In the genomic region with DNA sequence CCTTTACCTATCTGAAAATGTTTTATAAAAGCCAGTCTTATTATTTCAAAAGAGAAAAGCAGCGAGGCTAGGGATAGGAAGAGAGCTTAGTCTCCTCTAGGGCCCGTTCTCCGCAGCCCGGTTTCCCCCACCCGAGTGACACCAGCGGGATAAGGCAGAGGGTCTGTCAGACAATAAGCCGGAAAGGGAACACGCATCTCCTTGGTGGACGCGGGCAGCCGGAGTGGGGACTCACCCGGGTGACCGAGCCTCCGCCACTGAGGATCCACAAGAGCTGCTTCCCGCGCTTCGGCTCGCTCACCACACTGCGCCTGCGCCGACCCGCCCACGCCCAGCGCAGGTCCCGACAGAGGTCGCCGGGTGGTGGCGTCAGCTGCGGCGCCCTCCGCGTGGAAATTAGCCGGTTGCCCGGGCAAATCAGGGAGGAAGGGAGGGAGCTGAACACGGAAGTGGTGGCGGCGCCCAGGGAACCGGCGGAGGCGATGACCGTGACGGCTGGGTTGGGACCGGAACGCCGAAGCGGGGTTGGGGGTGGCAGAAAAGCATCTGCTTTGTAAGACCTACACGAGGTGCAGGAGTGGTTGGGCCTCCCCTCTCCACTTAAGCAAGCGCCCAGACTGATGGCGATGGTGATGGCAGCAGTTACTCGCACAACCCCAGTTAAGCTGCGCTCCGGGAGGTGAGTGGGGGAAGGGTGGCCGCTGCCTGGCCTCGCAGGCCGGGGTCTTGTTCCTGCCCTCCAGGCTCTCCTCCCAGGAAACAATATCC, we compare ENCODE assay signal across 8 cellular contexts. TPM values are rescaled to one million over a fixed set of nuclear protein-coding genes. Genes with fewer than 3 reads are reported as not detected.
DNase-seq lines count a peak whose midpoint lies in the region; ATAC-seq, FAIRE-seq and TF ChIP-seq lines count a peak whose summit lies in the region.

A gene with protein sequence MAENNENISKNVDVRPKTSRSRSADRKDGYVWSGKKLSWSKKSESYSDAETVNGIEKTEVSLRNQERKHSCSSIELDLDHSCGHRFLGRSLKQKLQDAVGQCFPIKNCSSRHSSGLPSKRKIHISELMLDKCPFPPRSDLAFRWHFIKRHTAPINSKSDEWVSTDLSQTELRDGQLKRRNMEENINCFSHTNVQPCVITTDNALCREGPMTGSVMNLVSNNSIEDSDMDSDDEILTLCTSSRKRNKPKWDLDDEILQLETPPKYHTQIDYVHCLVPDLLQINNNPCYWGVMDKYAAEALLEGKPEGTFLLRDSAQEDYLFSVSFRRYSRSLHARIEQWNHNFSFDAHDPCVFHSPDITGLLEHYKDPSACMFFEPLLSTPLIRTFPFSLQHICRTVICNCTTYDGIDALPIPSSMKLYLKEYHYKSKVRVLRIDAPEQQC (plus strand): TSS at position 444 of the 768 bp plus-strand sequence. CDS start 15,806 bp downstream, outside the sequence.
A gene with protein sequence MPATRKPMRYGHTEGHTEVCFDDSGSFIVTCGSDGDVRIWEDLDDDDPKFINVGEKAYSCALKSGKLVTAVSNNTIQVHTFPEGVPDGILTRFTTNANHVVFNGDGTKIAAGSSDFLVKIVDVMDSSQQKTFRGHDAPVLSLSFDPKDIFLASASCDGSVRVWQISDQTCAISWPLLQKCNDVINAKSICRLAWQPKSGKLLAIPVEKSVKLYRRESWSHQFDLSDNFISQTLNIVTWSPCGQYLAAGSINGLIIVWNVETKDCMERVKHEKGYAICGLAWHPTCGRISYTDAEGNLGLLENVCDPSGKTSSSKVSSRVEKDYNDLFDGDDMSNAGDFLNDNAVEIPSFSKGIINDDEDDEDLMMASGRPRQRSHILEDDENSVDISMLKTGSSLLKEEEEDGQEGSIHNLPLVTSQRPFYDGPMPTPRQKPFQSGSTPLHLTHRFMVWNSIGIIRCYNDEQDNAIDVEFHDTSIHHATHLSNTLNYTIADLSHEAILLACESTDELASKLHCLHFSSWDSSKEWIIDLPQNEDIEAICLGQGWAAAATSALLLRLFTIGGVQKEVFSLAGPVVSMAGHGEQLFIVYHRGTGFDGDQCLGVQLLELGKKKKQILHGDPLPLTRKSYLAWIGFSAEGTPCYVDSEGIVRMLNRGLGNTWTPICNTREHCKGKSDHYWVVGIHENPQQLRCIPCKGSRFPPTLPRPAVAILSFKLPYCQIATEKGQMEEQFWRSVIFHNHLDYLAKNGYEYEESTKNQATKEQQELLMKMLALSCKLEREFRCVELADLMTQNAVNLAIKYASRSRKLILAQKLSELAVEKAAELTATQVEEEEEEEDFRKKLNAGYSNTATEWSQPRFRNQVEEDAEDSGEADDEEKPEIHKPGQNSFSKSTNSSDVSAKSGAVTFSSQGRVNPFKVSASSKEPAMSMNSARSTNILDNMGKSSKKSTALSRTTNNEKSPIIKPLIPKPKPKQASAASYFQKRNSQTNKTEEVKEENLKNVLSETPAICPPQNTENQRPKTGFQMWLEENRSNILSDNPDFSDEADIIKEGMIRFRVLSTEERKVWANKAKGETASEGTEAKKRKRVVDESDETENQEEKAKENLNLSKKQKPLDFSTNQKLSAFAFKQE (minus strand): TSS at position 307 of the 768 bp plus-strand sequence. CDS start 312 bp downstream, outside the sequence.

- DNase-seq in D341Med (ENCODE audit: low spot score) (peak; percentile 97), HUDEP-2 (lab: John Stamatoyannopoulos, UW; ENCODE audit: unreplicated experiment in 76 of 76) (peak in 75 of 76 experiments; percentile 24 to 97 (median 92)), NOMO-1 treated with dmso at 0.1 percent for 144 hours (lab: John Stamatoyannopoulos, UW; ENCODE audit: unreplicated experiment) (peak; percentile 92), H1 (ENCODE audit: low read depth in 1 of 2, low spot score in 2 of 2) (peak; percentile 82 to 98), mesenchymal stem cell (peak; percentile 94)
- peak; percentile 93 to 97 (median 96) for DNase-seq in activated CD8-positive, alpha-beta memory T cell treated with anti-CD3 and anti-CD28 coated beads for 48 hours (ENCODE audit: low read depth in 2 of 3, low spot score in 2 of 3)
- DNase-seq in stimulated activated CD8-positive, alpha-beta memory T cell treated with anti-CD3 and anti-CD28 coated beads, Interleukin-12 subunit alpha, Interleukin-12 subunit beta, amount 100 ng/mL, for 24 hours (ENCODE audit: extremely low read depth), result peak; percentile 93

- H3K4me1 ChIP-seq in H1 (replicated peaks in 1 of 4; ENCODE audit: control insufficient read depth in 3 of 4, insufficient read depth in 4 of 4, low read length in 3 of 4) (peaks cover 0 to 10% (median 1%) of the 10 kb centered on the region in 4 experiments; a peak in 3 of 7 replicates), mesenchymal stem cell (ENCODE audit: control insufficient read depth, insufficient read depth, low read depth, low read length) (no peaks in the 10 kb centered on the region)

- peak in 1 of 3 experiments; percentile 7; a peak in 1 of 4 replicates for TF ChIP-seq CTCF in H1 (IDR thresholded peaks at IDR 0.05; ENCODE audit: control extremely low read depth in 1 of 3, insufficient read depth in 1 of 3, low read depth in 1 of 3, low read length in 3 of 3)

- TF ChIP-seq POLR2A in H1 (IDR thresholded peaks at IDR 0.05; ENCODE audit: control extremely low read depth in 1 of 2, low read depth in 2 of 2, low read length in 2 of 2), result peak; percentile 71 to 98

- H3K23ac ChIP-seq in H1 (ENCODE audit: insufficient read length), result no peak within 1 kb of the TSS
- H3K23ac ChIP-seq in mesenchymal stem cell (ENCODE audit: low read length in 2 of 2), result no peak within 1 kb of the TSS

- POLR2A ChIA-PET in H1 (lab: Charles Lee; ENCODE audit: partially characterized antibody), result interaction anchor here (0.5 to 8.5 kb wide), 27 partner anchors 9 to 342 kb away, joined by 3 to 101 read pairs (median 5); a partner anchor contains a TSS

- TF ChIP-seq RAD21 in H1 (IDR thresholded peaks at IDR 0.05 in 1 of 2, conservative IDR thresholded peaks at IDR 0.05 in 1 of 2; ENCODE audit: low read depth in 2 of 2, low read length in 2 of 2), result no peak

- H3K4ac ChIP-seq in H1 (replicated peaks; ENCODE audit: insufficient read length, low read depth, low read length), result peak within 1 kb of the TSS; percentile 84
- H3K4ac ChIP-seq in mesenchymal stem cell (ENCODE audit: low read depth in 1 of 2, low read length in 2 of 2), result peak within 1 kb of the TSS in 1 of 2 experiments; percentile 42

- H3K79me2 ChIP-seq in H1 (ENCODE audit: control insufficient read depth in 1 of 2, insufficient read depth in 2 of 2, low read length in 2 of 2), result peaks cover 18 to 86% of the 10 kb centered on the region in 2 experiments; a peak in 3 of 4 replicates

- H3K27ac ChIP-seq in H1 (ENCODE audit: low read depth, low read length) (peak within 1 kb of the TSS; percentile 97), mesenchymal stem cell (ENCODE audit: low read length, poor library complexity, severe bottlenecking) (peak within 1 kb of the TSS; percentile 82)

- peak within 1 kb of the TSS; percentile 80 for H4K5ac ChIP-seq in H1 (ENCODE audit: insufficient read length, low read depth, low read length)

- H2BK12ac ChIP-seq in H1 (ENCODE audit: low read depth, low read length) (peak within 1 kb of the TSS; percentile 94), mesenchymal stem cell (ENCODE audit: low read length in 2 of 2) (no peak within 1 kb of the TSS)

- H2BK120ac ChIP-seq in H1 (replicated peaks; ENCODE audit: low read depth, low read length) (peak within 1 kb of the TSS; percentile 96), mesenchymal stem cell (ENCODE audit: low read depth, low read length) (no peak within 1 kb of the TSS)

- FAIRE-seq in H1 (lab: Jason Lieb, UNC), result no peak

- peak; percentile 84 for ATAC-seq in GM21390 (IDR thresholded peaks at IDR 0.05; ENCODE audit: unreplicated experiment)

- H3K4me3 ChIP-seq in H1 (ENCODE audit: extremely low read depth in 1 of 4, insufficient read depth in 2 of 4, low read depth in 3 of 4, low read length in 4 of 4) (peak within 1 kb of the TSS; percentile 89 to 96 (median 94)), mesenchymal stem cell (ENCODE audit: insufficient read depth in 1 of 2, low read depth in 1 of 2, low read length in 2 of 2) (peak within 1 kb of the TSS; percentile 81 to 99)

- H3K27me3 ChIP-seq in H1 (replicated peaks in 1 of 4; ENCODE audit: control insufficient read depth in 3 of 4, extremely low read depth in 1 of 4, insufficient read depth in 3 of 4, low read length in 3 of 4), result no peaks in the 10 kb centered on the region
- no peaks in the 10 kb centered on the region for H3K27me3 ChIP-seq in mesenchymal stem cell (ENCODE audit: control insufficient read depth in 1 of 2, insufficient read depth in 1 of 2, low read length in 2 of 2)

- H3K23me2 ChIP-seq in H1 (ENCODE audit: low read depth, low read length), result peaks cover 7% of the 10 kb centered on the region

- H3K9ac ChIP-seq in H1 (replicated peaks in 1 of 4; ENCODE audit: extremely low read depth in 1 of 4, low read depth in 3 of 4, low read length in 3 of 4), result peak within 1 kb of the TSS; percentile 95 to 98 (median 97)
- H3K9ac ChIP-seq in mesenchymal stem cell (ENCODE audit: low read length), result peak within 1 kb of the TSS; percentile 95

- peak within 1 kb of the TSS; percentile 83 for H4K91ac ChIP-seq in H1 (replicated peaks; ENCODE audit: insufficient read length, low read length)
- peak within 1 kb of the TSS; percentile 14 for H4K91ac ChIP-seq in mesenchymal stem cell (ENCODE audit: low read length)

- H2AK5ac ChIP-seq in H1 (ENCODE audit: low read depth, low read length), result no peak within 1 kb of the TSS
- peak within 1 kb of the TSS; percentile 61 for H2AK5ac ChIP-seq in mesenchymal stem cell (ENCODE audit: low read length, severe bottlenecking)

- CTCF ChIA-PET in H1 (lab: Charles Lee; ENCODE audit: partially characterized antibody), result interaction anchor here (0.6 to 2.9 kb wide), 4 partner anchors 11 to 38 kb away, joined by 3 to 22 read pairs (median 4); a partner anchor contains a TSS

- H2BK5ac ChIP-seq in H1 (ENCODE audit: low read depth, low read length) (peak within 1 kb of the TSS; percentile 96), mesenchymal stem cell (ENCODE audit: low read depth, low read length, poor library complexity, severe bottlenecking) (peak within 1 kb of the TSS; percentile 19)

- H3K18ac ChIP-seq in H1 (ENCODE audit: extremely low read depth, low read length) (peak within 1 kb of the TSS; percentile 91), mesenchymal stem cell (ENCODE audit: low read depth in 1 of 2, low read length in 2 of 2) (peak within 1 kb of the TSS; percentile 12 to 86)

- 1% methylated on average over 55 of the region's 55 CpGs; no CpG with 5 or more reads in 1 of the 2 experiments for WGBS in H1 (ENCODE audit: extremely low coverage in 1 of 2, insufficient coverage in 1 of 2, insufficient read length in 1 of 2, insufficient replicate concordance in 2 of 2, low coverage in 1 of 2, low lambda C conversion rate in 2 of 2, missing lambda C conversion rate in 1 of 2), 2 experiments
- under 1% methylated on average over 50 of the region's 55 CpGs for whole genome bisulfite sequencing in mesenchymal stem cell

- no peaks in the 10 kb centered on the region for H3K79me1 ChIP-seq in H1 (ENCODE audit: low read depth, low read length)
- peaks cover 12% of the 10 kb centered on the region for H3K79me1 ChIP-seq in mesenchymal stem cell (replicated peaks; ENCODE audit: low read length, poor library complexity, severe bottlenecking)

- H3K14ac ChIP-seq in H1 (ENCODE audit: insufficient read length) (no peak within 1 kb of the TSS), mesenchymal stem cell (ENCODE audit: low read length in 2 of 2) (peak within 1 kb of the TSS in 1 of 2 experiments; percentile 53)

- peaks cover 0 to 27% (median 8%) of the 10 kb centered on the region in 4 experiments; a peak in 3 of 8 replicates for H3K36me3 ChIP-seq in H1 (ENCODE audit: control insufficient read depth in 2 of 4, insufficient read depth in 4 of 4, low read length in 3 of 4)
- peaks cover 0 to 3% of the 10 kb centered on the region in 2 experiments for H3K36me3 ChIP-seq in mesenchymal stem cell (ENCODE audit: control insufficient read depth in 1 of 2, insufficient read depth in 2 of 2, low read depth in 1 of 2, low read length in 2 of 2)

- no peak within 1 kb of the TSS for H2AFZ ChIP-seq in H1 (ENCODE audit: low read length)
- peak within 1 kb of the TSS; percentile 94 for H2AFZ ChIP-seq in mesenchymal stem cell (ENCODE audit: low read depth, low read length)

- H3K56ac ChIP-seq in H1 (replicated peaks; ENCODE audit: insufficient read length, low read depth, low read length), result peak within 1 kb of the TSS; percentile 89

- H2BK15ac ChIP-seq in H1 (ENCODE audit: low read length) (no peak within 1 kb of the TSS; the same call in 1 of the 2 replicates), mesenchymal stem cell (ENCODE audit: low read depth, poor library complexity, severe bottlenecking) (no peak within 1 kb of the TSS)

- H4K8ac ChIP-seq in H1 (ENCODE audit: extremely low read depth, insufficient read depth, low read length), result peak within 1 kb of the TSS; percentile 95
- peak within 1 kb of the TSS; percentile 58 for H4K8ac ChIP-seq in mesenchymal stem cell (ENCODE audit: low read length)

- no peak for TF ChIP-seq EP300 in H1 (IDR thresholded peaks at IDR 0.05; ENCODE audit: borderline replicate concordance in 1 of 2, low read depth in 2 of 2, low read length in 2 of 2)

- no peaks in the 10 kb centered on the region for H4K20me1 ChIP-seq in H1 (replicated peaks in 1 of 2; ENCODE audit: control insufficient read depth in 1 of 2, insufficient read depth in 2 of 2, low read length in 2 of 2)

- H3K4me2 ChIP-seq in H1 (ENCODE audit: insufficient read depth in 1 of 2, low read depth in 2 of 2, low read length in 2 of 2) (peak within 1 kb of the TSS; percentile 70 to 97), mesenchymal stem cell (ENCODE audit: low read length, poor library complexity, severe bottlenecking) (peak within 1 kb of the TSS; percentile 67)

- H3K9me3 ChIP-seq in H1 (ENCODE audit: insufficient read depth in 2 of 2, low read depth in 1 of 2, low read length in 1 of 2) (no peaks in the 10 kb centered on the region), mesenchymal stem cell (ENCODE audit: control insufficient read depth, low read length) (no peaks in the 10 kb centered on the region)

- H2BK20ac ChIP-seq in H1 (ENCODE audit: low read length), result no peak within 1 kb of the TSS; the same call in 1 of the 2 replicates

RNA-seq across cellular contexts. Expression of the first gene that starts in this region (rescaled TPM):
- 24.8 and 31.5 TPM in 2 replicates for total RNA-seq in H1 (2021; fragmentation: NEBNext Ultra II Directional; extraction: Animal tissue kit (Norgen Biotek cat#: 25700))
- polyA plus RNA-seq in H1 (2011; rRNA removed), result 4.2 and 5.5 TPM in 2 replicates
- 7.8 TPM for polyA plus RNA-seq in H1 (2011; cell fraction: cytosol; rRNA removed)
- polyA plus RNA-seq in H1 (2011; cell fraction: nucleus; rRNA removed), result 4.5 TPM
- polyA plus RNA-seq in H1 (2012, experiment 1 of 2), result 10.7 to 21.8 TPM (median 15.0 TPM) in 4 replicates
- polyA plus RNA-seq in H1 (2012, experiment 2 of 2), result 0.67 TPM
- 13.0 TPM for polyA plus RNA-seq in H1 (2013, experiment 1 of 2)
- 11.7 TPM for polyA plus RNA-seq in H1 (2013, experiment 2 of 2)
- polyA minus RNA-seq in H1 (2011; rRNA and poly(A)+ RNA removed), result 12.4 and 17.7 TPM in 2 replicates
- polyA minus RNA-seq in H1 (2011; cell fraction: cytosol; rRNA and poly(A)+ RNA removed), result 18.7 TPM
- polyA minus RNA-seq in H1 (2011; cell fraction: nucleus; rRNA and poly(A)+ RNA removed), result 15.8 TPM
- 11.3 TPM for polyA plus RNA-seq in mesenchymal stem cell (2013, experiment 1 of 2)
- 11.8 TPM for polyA plus RNA-seq in mesenchymal stem cell (2013, experiment 2 of 2)

RNA-seq across cellular contexts. Expression of the second gene that starts in this region (rescaled TPM):
- 79.9 and 87.9 TPM in 2 replicates for total RNA-seq in H1 (2021; fragmentation: NEBNext Ultra II Directional; extraction: Animal tissue kit (Norgen Biotek cat#: 25700))
- polyA plus RNA-seq in H1 (2011; rRNA removed), result 10.5 and 17.8 TPM in 2 replicates
- 29.3 TPM for polyA plus RNA-seq in H1 (2011; cell fraction: cytosol; rRNA removed)
- polyA plus RNA-seq in H1 (2011; cell fraction: nucleus; rRNA removed), result 14.2 TPM
- 35.0 to 68.1 TPM (median 43.0 TPM) in 4 replicates for polyA plus RNA-seq in H1 (2012, experiment 1 of 2)
- polyA plus RNA-seq in H1 (2012, experiment 2 of 2), result 2.6 TPM
- polyA plus RNA-seq in H1 (2013, experiment 1 of 2), result 28.2 TPM
- polyA plus RNA-seq in H1 (2013, experiment 2 of 2), result 28.7 TPM
- 83.4 and 119 TPM in 2 replicates for polyA minus RNA-seq in H1 (2011; rRNA and poly(A)+ RNA removed)
- polyA minus RNA-seq in H1 (2011; cell fraction: cytosol; rRNA and poly(A)+ RNA removed), result 40.5 TPM
- 80.2 TPM for polyA minus RNA-seq in H1 (2011; cell fraction: nucleus; rRNA and poly(A)+ RNA removed)
- polyA plus RNA-seq in mesenchymal stem cell (2013, experiment 1 of 2), result 3.3 TPM
- polyA plus RNA-seq in mesenchymal stem cell (2013, experiment 2 of 2), result 2.8 TPM

Comparison
In these comparisons a context has a peak if more than half of its experiments do, and no peak if none do; other contexts are left out.
1. Peak in every context shown above with its lines: DNase-seq, ATAC-seq, H3K4me3 ChIP-seq and H3K27ac ChIP-seq.